Comparison of ENCODE assay signal across 8 cellular contexts in the genomic region with DNA sequence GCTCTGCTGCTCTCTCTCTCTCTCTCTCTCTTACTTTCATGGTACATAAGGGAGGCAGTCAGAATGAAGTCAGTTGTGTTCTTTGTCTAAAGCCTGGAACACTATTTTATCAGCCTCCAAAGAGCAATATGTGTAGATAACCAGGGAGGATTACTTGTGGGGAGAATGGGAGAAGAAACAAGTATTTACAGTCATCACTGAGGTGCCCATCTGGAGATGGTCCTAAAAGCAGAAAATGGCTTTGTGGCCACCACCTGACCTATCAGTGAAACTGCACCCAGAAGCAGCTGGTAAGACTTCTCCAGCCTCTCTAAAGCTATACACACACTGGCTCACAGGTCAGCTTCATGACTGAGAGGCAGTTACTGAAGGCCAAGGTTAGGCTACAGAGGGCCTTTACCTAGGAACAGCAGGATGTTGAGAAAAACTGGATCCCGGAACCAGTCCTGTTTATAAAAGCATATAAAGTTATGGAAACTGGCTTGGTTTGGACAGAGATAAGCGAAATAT.
DNase-seq lines count a peak whose midpoint lies in the region; ATAC-seq and TF ChIP-seq lines count a peak whose summit lies in the region.

No MANE protein-coding gene starts in this region.

- H3K4me3 ChIP-seq in SJCRH30 (no peak overlapping the region), fibroblast of pulmonary artery (replicated peaks; ENCODE audit: low read depth, low read length) (no peak overlapping the region), prostate gland (no peak overlapping the region), thyroid gland (replicated peaks in 1 of 3) (no peak overlapping the region)

- TF ChIP-seq CTCF in fibroblast of pulmonary artery (IDR thresholded peaks at IDR 0.05; ENCODE audit: low read length, missing control alignments): peak; percentile 57
- TF ChIP-seq CTCF in prostate gland (IDR thresholded peaks at IDR 0.05): peak in 2 of 4 experiments; percentile 8 to 30
- TF ChIP-seq CTCF in thyroid gland (IDR thresholded peaks at IDR 0.05): peak in 3 of 6 experiments; percentile 25 to 30 (median 26)

- intact Hi-C loops in prostate gland (cut with DNase I): loop anchor here (10.0 kb wide), 1 partner anchor 60 kb away; no protein-coding TSS in a partner anchor
- intact Hi-C loops in thyroid gland (cut with DNase I): no loop called here

- WGBS in prostate gland: 25% methylated on average over 2 of the region's 2 CpGs
- WGBS in thyroid gland, 2 donors: 75 to 84% methylated on average over 2 of the region's 2 CpGs

- H3K36me3 ChIP-seq in SJCRH30: no peaks in the 10 kb centered on the region
- no peaks in the 10 kb centered on the region for H3K36me3 ChIP-seq in prostate gland
- H3K36me3 ChIP-seq in thyroid gland: no peaks in the 10 kb centered on the region

- H3K27ac ChIP-seq in SJCRH30 (no peak overlapping the region), prostate gland (peak overlapping the region; percentile 35 to 58), thyroid gland (peak overlapping the region in 1 of 3 donors; percentile 90)

- ATAC-seq in GM19463 (IDR thresholded peaks at IDR 0.05; ENCODE audit: unreplicated experiment): peak; percentile 96
- peak; percentile 73 for ATAC-seq in HG03521 (IDR thresholded peaks at IDR 0.05; ENCODE audit: unreplicated experiment)

- H3K4me1 ChIP-seq in SJCRH30: peaks cover 5% of the 10 kb centered on the region
- H3K4me1 ChIP-seq in prostate gland (replicated peaks): no peaks in the 10 kb centered on the region
- H3K4me1 ChIP-seq in thyroid gland: peaks cover 37 to 62% of the 10 kb centered on the region in 2 donors

- DNase-seq in Daoy (ENCODE audit: low read depth): peak; percentile 46
- peak; percentile 31 to 55 for DNase-seq in SJCRH30
- peak; percentile 75 for DNase-seq in fibroblast of pulmonary artery (ENCODE audit: low read depth)
- no peak for DNase-seq in prostate gland (ENCODE audit: low spot score)
- no peak for DNase-seq in thyroid gland
- DNase-seq in COLO829 (ENCODE audit: low spot score): no peak

- no peaks in the 10 kb centered on the region for H3K27me3 ChIP-seq in SJCRH30
- no peaks in the 10 kb centered on the region for H3K27me3 ChIP-seq in prostate gland (replicated peaks; ENCODE audit: insufficient read depth)
- H3K27me3 ChIP-seq in thyroid gland: no peaks in the 10 kb centered on the region

- no peak for TF ChIP-seq POLR2A in prostate gland (IDR thresholded peaks at IDR 0.05)
- no peak for TF ChIP-seq POLR2A in thyroid gland (IDR thresholded peaks at IDR 0.05)

- H3K9me3 ChIP-seq in SJCRH30 (replicated peaks) (no peaks in the 10 kb centered on the region), prostate gland (no peaks in the 10 kb centered on the region), thyroid gland (no peaks in the 10 kb centered on the region)

Comparison
In these comparisons a context has a peak if more than half of its experiments do, and no peak if none do; other contexts are left out.
1. DNase-seq: peak in Daoy (single experiment), SJCRH30 (2 of 2) and fibroblast of pulmonary artery (single experiment); none in prostate gland (single experiment), thyroid gland (0 of 2) and COLO829 (single experiment).